14 cellular contexts compared by ENCODE assay signal in the genomic region with DNA sequence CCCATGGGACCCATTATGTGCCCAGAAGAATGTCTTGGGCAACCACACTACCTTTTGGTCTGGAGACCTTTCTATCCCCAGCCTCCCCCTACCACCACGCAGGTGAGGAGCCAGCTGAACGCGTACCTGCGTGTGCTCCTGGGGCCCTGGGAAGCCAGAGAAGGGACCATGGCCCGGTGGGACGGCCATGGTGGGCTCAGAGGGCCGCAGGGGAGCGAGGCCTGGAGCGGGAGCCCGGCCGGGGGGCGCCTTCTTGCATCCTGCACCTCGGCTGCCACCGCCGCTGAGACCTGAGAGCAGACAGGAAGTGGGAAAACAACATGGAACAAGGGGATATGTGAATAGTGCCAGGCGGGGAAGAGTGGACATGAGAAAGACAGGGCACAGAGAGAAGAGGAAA. TPM values are rescaled to one million over a fixed set of nuclear protein-coding genes. Genes with fewer than 3 reads are reported as not detected.
DNase-seq lines count a peak whose midpoint lies in the region; ATAC-seq lines count a peak whose summit lies in the region.
"Had no signal": no experiment of that assay in that cellular context is flagged by ENCODE, and none has a peak within 500 bp of the region (broad histone marks: within the 10 kb centered on the region; RNA-seq: fewer than 3 reads in every experiment).

No MANE protein-coding gene starts in this region.

- H3K27ac Mint-ChIP-seq in stimulated activated naive CD8-positive, alpha-beta T cell treated with anti-CD3 and anti-CD28 coated beads, Interleukin-15, Interleukin-2, amounts not matched to agents 100 ng/mL and 50 ng/mL, for 24 hours = no peak overlapping the region
- peak overlapping the region; percentile 86 for H3K27ac Mint-ChIP-seq in activated naive CD8-positive, alpha-beta T cell treated with anti-CD3 and anti-CD28 coated beads, Interleukin-2, amount 10 ng/mL, durations not matched to agents 7 days and 5 days
- H3K27ac Mint-ChIP-seq in naive thymus-derived CD8-positive, alpha-beta T cell = peak overlapping the region in 8 of 10 donors; percentile 76 to 94 (median 88)

- H3K4me3 Mint-ChIP-seq in stimulated activated naive CD8-positive, alpha-beta T cell treated with anti-CD3 and anti-CD28 coated beads, Interleukin-15, Interleukin-2, amounts not matched to agents 100 ng/mL and 50 ng/mL, for 24 hours = peak overlapping the region; percentile 24
- H3K4me3 Mint-ChIP-seq in activated naive CD8-positive, alpha-beta T cell treated with anti-CD3 and anti-CD28 coated beads, Interleukin-2, amount 10 ng/mL, durations not matched to agents 7 days and 5 days = peak overlapping the region; percentile 75
- H3K4me3 Mint-ChIP-seq in naive thymus-derived CD8-positive, alpha-beta T cell = peak overlapping the region in 7 of 10 donors; percentile 68 to 89 (median 81)

- DNase-seq in stimulated activated naive CD8-positive, alpha-beta T cell treated with anti-CD3 and anti-CD28 coated beads, Interleukin-15, Interleukin-2, amounts not matched to agents 100 U/mL and 50 U/mL, for 24 hours = no peak
- no peak for DNase-seq in activated naive CD8-positive, alpha-beta T cell treated with anti-CD3 and anti-CD28 coated beads, Interleukin-2, amount 10 ng/mL, durations not matched to agents 7 days and 5 days
- no peak for DNase-seq in naive thymus-derived CD8-positive, alpha-beta T cell
- DNase-seq in D341Med (ENCODE audit: low spot score) = no peak
- DNase-seq in GOT3 (lab: John Stamatoyannopoulos, UW) = no peak
- DNase-seq: activated CD4-positive, alpha-beta T cell treated with anti-CD3 and anti-CD28 coated beads, Interleukin-2, amount 50 U/mL, for 1 hour; IMR-90; stimulated activated CD4-positive, alpha-beta T cell treated with anti-CD3 and anti-CD28 coated beads, Interleukin-2, amount 100 ng/mL, for 48 hours; SW 1271 had no signal

- ATAC-seq in stimulated activated naive CD8-positive, alpha-beta T cell treated with anti-CD3 and anti-CD28 coated beads, Interleukin-15, Interleukin-2, amounts not matched to agents 100 U/mL and 50 U/mL, for 24 hours = no peak
- no peak for ATAC-seq in activated naive CD8-positive, alpha-beta T cell treated with anti-CD3 and anti-CD28 coated beads, Interleukin-2, amount 10 ng/mL, durations not matched to agents 7 days and 5 days (ENCODE audit: low read depth)
- no peak for ATAC-seq in naive thymus-derived CD8-positive, alpha-beta T cell
- ATAC-seq in HG02610 (IDR thresholded peaks at IDR 0.05; ENCODE audit: unreplicated experiment) (no peak), HG03520 (IDR thresholded peaks at IDR 0.05; ENCODE audit: unreplicated experiment) (no peak)

- H3K27me3 Mint-ChIP-seq in stimulated activated naive CD8-positive, alpha-beta T cell treated with anti-CD3 and anti-CD28 coated beads, Interleukin-15, Interleukin-2, amounts not matched to agents 100 ng/mL and 50 ng/mL, for 24 hours = no peaks in the 10 kb centered on the region
- H3K27me3 Mint-ChIP-seq in activated naive CD8-positive, alpha-beta T cell treated with anti-CD3 and anti-CD28 coated beads, Interleukin-2, amount 10 ng/mL, durations not matched to agents 7 days and 5 days = no peaks in the 10 kb centered on the region
- H3K27me3 Mint-ChIP-seq in naive thymus-derived CD8-positive, alpha-beta T cell = no peaks in the 10 kb centered on the region

- H3K36me3 Mint-ChIP-seq in stimulated activated naive CD8-positive, alpha-beta T cell treated with anti-CD3 and anti-CD28 coated beads, Interleukin-15, Interleukin-2, amounts not matched to agents 100 ng/mL and 50 ng/mL, for 24 hours (ENCODE audit: low read depth) = peaks cover 68% of the 10 kb centered on the region
- H3K36me3 Mint-ChIP-seq in activated naive CD8-positive, alpha-beta T cell treated with anti-CD3 and anti-CD28 coated beads, Interleukin-2, amount 10 ng/mL, durations not matched to agents 7 days and 5 days = peaks cover 26% of the 10 kb centered on the region
- H3K36me3 Mint-ChIP-seq in naive thymus-derived CD8-positive, alpha-beta T cell = peaks cover under 1 to 34% (median 14%) of the 10 kb centered on the region in 3 donors

- H3K4me1 Mint-ChIP-seq in stimulated activated naive CD8-positive, alpha-beta T cell treated with anti-CD3 and anti-CD28 coated beads, Interleukin-15, Interleukin-2, amounts not matched to agents 100 ng/mL and 50 ng/mL, for 24 hours (ENCODE audit: low read depth) = peaks cover 35% of the 10 kb centered on the region
- peaks cover 32% of the 10 kb centered on the region for H3K4me1 Mint-ChIP-seq in activated naive CD8-positive, alpha-beta T cell treated with anti-CD3 and anti-CD28 coated beads, Interleukin-2, amount 10 ng/mL, durations not matched to agents 7 days and 5 days
- H3K4me1 Mint-ChIP-seq in naive thymus-derived CD8-positive, alpha-beta T cell = peaks cover 19 to 47% (median 31%) of the 10 kb centered on the region in 4 donors

- no peaks in the 10 kb centered on the region for H3K9me3 Mint-ChIP-seq in stimulated activated naive CD8-positive, alpha-beta T cell treated with anti-CD3 and anti-CD28 coated beads, Interleukin-15, Interleukin-2, amounts not matched to agents 100 ng/mL and 50 ng/mL, for 24 hours
- H3K9me3 Mint-ChIP-seq in activated naive CD8-positive, alpha-beta T cell treated with anti-CD3 and anti-CD28 coated beads, Interleukin-2, amount 10 ng/mL, durations not matched to agents 7 days and 5 days = no peaks in the 10 kb centered on the region
- H3K9me3 Mint-ChIP-seq in naive thymus-derived CD8-positive, alpha-beta T cell = no peaks in the 10 kb centered on the region

- POLR2A ChIA-PET in activated naive CD8-positive, alpha-beta T cell treated with anti-CD3 and anti-CD28 coated beads, Interleukin-2, amount 10 ng/mL, durations not matched to agents 7 days and 5 days (lab: Charles Lee) = no interaction called here
- POLR2A ChIA-PET in naive thymus-derived CD8-positive, alpha-beta T cell (lab: Charles Lee) = no interaction called here

RNA-seq across cellular contexts. Expression of a gene that starts 2.3 kb away (rescaled TPM):
- 10 to 100 TPM; 15.8 to 17.3 TPM for total RNA-seq in activated naive CD8-positive, alpha-beta T cell treated with anti-CD3 and anti-CD28 coated beads, Interleukin-2, amount 10 ng/mL, durations not matched to agents 7 days and 5 days
- 10 to 100 TPM; 18.0 to 19.7 TPM for total RNA-seq in naive thymus-derived CD8-positive, alpha-beta T cell
- 1 to 10 TPM; 5.2 to 6.2 (median 5.6) TPM for polyA plus RNA-seq in naive thymus-derived CD8-positive, alpha-beta T cell

RNA-seq across cellular contexts. Expression of a gene that starts 14.5 kb away (rescaled TPM):
- total RNA-seq in activated naive CD8-positive, alpha-beta T cell treated with anti-CD3 and anti-CD28 coated beads, Interleukin-2, amount 10 ng/mL, durations not matched to agents 7 days and 5 days = 100 to 1,000 TPM; 344 to 357 TPM
- 100 to 1,000 TPM; 336 to 365 TPM for total RNA-seq in naive thymus-derived CD8-positive, alpha-beta T cell
- polyA plus RNA-seq in naive thymus-derived CD8-positive, alpha-beta T cell = 100 to 1,000 TPM; 231 to 246 (median 236) TPM

RNA-seq across cellular contexts. Expression of a gene that starts 53.0 kb away (rescaled TPM):
- total RNA-seq in activated naive CD8-positive, alpha-beta T cell treated with anti-CD3 and anti-CD28 coated beads, Interleukin-2, amount 10 ng/mL, durations not matched to agents 7 days and 5 days = not detected
- total RNA-seq in naive thymus-derived CD8-positive, alpha-beta T cell = not detected
- polyA plus RNA-seq in naive thymus-derived CD8-positive, alpha-beta T cell = not detected
- total RNA-seq: fibroblast of lung, IMR-90, renal cortical epithelial cell had no signal
- polyA plus RNA-seq: fibroblast of lung, IMR-90 had no signal

Comparison
In these comparisons a context has a peak if more than half of its experiments do, and no peak if none do; other contexts are left out.
1. H3K4me3 Mint-ChIP-seq: peak in every context shown above with its lines; median percentile 81 in naive thymus-derived CD8-positive, alpha-beta T cell; 75 in activated naive CD8-positive, alpha-beta T cell treated with anti-CD3 and anti-CD28 coated beads, Interleukin-2, amount 10 ng/mL, durations not matched to agents 7 days and 5 days; 24 in stimulated activated naive CD8-positive, alpha-beta T cell treated with anti-CD3 and anti-CD28 coated beads, Interleukin-15, Interleukin-2, amounts not matched to agents 100 ng/mL and 50 ng/mL, for 24 hours.